In the genomic region with DNA sequence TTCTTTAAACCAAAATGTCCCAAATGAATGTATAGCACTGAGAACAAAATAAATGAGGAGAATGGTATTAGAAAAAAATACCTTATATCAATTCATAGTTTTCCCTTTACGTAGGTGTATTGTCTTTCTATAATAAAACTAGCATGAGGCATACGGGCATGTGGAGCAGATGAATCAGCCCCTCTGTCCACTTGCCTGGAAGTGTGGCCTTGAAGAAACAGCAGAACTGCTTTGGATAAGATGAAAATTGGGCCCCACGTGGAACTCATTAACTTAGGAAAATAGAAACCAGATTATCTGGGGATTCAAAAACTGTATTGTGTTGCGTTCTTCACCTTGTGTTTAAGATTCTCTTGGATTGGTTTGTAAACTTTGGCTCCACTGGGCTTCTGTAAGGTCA, we compare ENCODE assay signal across 26 cellular contexts.
DNase-seq lines count a peak whose midpoint lies in the region; ATAC-seq and TF ChIP-seq lines count a peak whose summit lies in the region.
"Had no signal": no experiment of that assay in that cellular context is flagged by ENCODE, and none has a peak within 500 bp of the region (broad histone marks: within the 10 kb centered on the region; RNA-seq: fewer than 3 reads in every experiment).

No MANE protein-coding gene starts in this region.

- peaks cover 0 to 2% of the 10 kb centered on the region in 2 donors for H3K4me1 ChIP-seq in adrenal gland (replicated peaks in 1 of 2)
- no peaks in the 10 kb centered on the region for H3K4me1 ChIP-seq in testis
- H3K4me1 ChIP-seq: gastrocnemius medialis, left lung, SJSA1, upper lobe of left lung had no signal

- no peak for TF ChIP-seq CTCF in adrenal gland (IDR thresholded peaks at IDR 0.05)
- TF ChIP-seq CTCF in testis (IDR thresholded peaks at IDR 0.05): no peak

- no peak for ATAC-seq in GM18511 (IDR thresholded peaks at IDR 0.05; ENCODE audit: unreplicated experiment)
- ATAC-seq: gastrocnemius medialis, left lung had no signal

- intact Hi-C loops in adrenal gland (cut with DNase I) (no loop called here), testis (cut with DNase I; ENCODE audit: low total_unique reads) (no loop called here)

- H3K4me3 ChIP-seq in adrenal gland (no peak overlapping the region), testis (no peak overlapping the region)
- H3K4me3 ChIP-seq: dorsolateral prefrontal cortex, gastrocnemius medialis, left lung, SJSA1, upper lobe of left lung had no signal

- WGBS in adrenal gland, 4 donors: 42 to 64% (median 59%) methylated on average over 4 of the region's 4 CpGs
- 36 to 51% methylated on average over 4 of the region's 4 CpGs for WGBS in testis, 2 donors

- TF ChIP-seq POLR2A in adrenal gland (IDR thresholded peaks at IDR 0.05): no peak
- no peak for TF ChIP-seq POLR2A in testis (IDR thresholded peaks at IDR 0.05)

- H3K27me3 ChIP-seq in adrenal gland (no peaks in the 10 kb centered on the region), testis (no peaks in the 10 kb centered on the region)
- H3K27me3 ChIP-seq: dorsolateral prefrontal cortex, gastrocnemius medialis, left lung, SJSA1, upper lobe of left lung had no signal

- DNase-seq in DMS53 (lab: John Stamatoyannopoulos, UW) (peak; percentile 2), DMS53 treated with DMSO at 0.1 percent for 48 hours (lab: John Stamatoyannopoulos, UW; ENCODE audit: unreplicated experiment) (no peak), adrenal gland (peak; percentile 22 to 70 (median 46)), fibroblast of peridontal ligament (ENCODE audit: extremely low read depth) (peak; percentile 77), testis (peak; percentile 53), NCI-H446 treated with DMSO at 0.1 percent for 48 hours (lab: John Stamatoyannopoulos, UW) (no peak), NK-92 (lab: John Stamatoyannopoulos, UW; ENCODE audit: unreplicated experiment) (no peak)
- DNase-seq: activated CD4-positive, alpha-beta T cell treated with anti-CD3 and anti-CD28 coated beads for 4 hours; activated naive CD4-positive, alpha-beta T cell treated with anti-CD3 and anti-CD28 coated beads for 36 hours; activated T-cell treated with anti-CD3 and anti-CD28 coated beads, Interleukin-2, amount 50 U/mL, for 48 hours; aorta; caudate nucleus; dorsolateral prefrontal cortex; gastrocnemius medialis; hypothalamus; KBM-7; left lung; NCI-H146; NCI-H524; nucleus accumbens; stimulated activated CD8-positive, alpha-beta memory T cell treated with anti-CD3 and anti-CD28 coated beads, Interleukin-4, amount 100 ng/mL, for 48 hours; upper lobe of left lung had no signal

- no peaks in the 10 kb centered on the region for H3K36me3 ChIP-seq in adrenal gland (replicated peaks in 1 of 2)
- no peaks in the 10 kb centered on the region for H3K36me3 ChIP-seq in testis (ENCODE audit: low read depth, missing control alignments)
- H3K36me3 ChIP-seq: gastrocnemius medialis, left lung, SJSA1, upper lobe of left lung had no signal

- H3K9me3 ChIP-seq in adrenal gland (replicated peaks in 1 of 3) (no peaks in the 10 kb centered on the region), testis (no peaks in the 10 kb centered on the region)
- H3K9me3 ChIP-seq: Caco-2, gastrocnemius medialis, left lung, SJSA1, upper lobe of left lung had no signal

- no peak overlapping the region for H3K27ac ChIP-seq in adrenal gland
- no peak overlapping the region for H3K27ac ChIP-seq in testis
- H3K27ac ChIP-seq: 22Rv1, gastrocnemius medialis, left lung, SJSA1, upper lobe of left lung had no signal

Comparison
In these comparisons a context has a peak if more than half of its experiments do, and no peak if none do; other contexts are left out.
1. DNase-seq: peak in DMS53 (single experiment), adrenal gland (7 of 7), fibroblast of peridontal ligament (single experiment) and testis (single experiment); none in DMS53 treated with DMSO at 0.1 percent for 48 hours (single experiment), NCI-H446 treated with DMSO at 0.1 percent for 48 hours (single experiment) and NK-92 (single experiment).